ENCODE assay signal across 14 cellular contexts in the genomic region with DNA sequence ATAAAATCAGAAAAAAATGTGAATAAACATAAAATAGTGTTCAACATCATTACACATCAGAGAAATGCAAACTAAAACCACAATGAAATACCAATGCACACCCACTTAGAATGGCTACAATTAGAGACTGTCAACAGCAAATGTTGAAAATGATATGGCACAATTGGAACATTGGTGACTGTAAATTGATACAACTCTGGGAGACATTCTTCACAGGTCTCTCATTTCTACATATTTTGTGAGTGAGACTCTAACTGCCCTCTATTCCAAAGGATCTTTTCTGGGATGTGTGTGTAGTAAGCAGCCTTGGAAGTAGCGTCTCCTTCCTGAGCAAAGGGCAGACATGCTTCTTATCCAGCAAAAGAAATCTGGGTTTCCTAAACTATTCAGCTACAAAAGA.
DNase-seq lines count a peak whose midpoint lies in the region; ATAC-seq and TF ChIP-seq lines count a peak whose summit lies in the region.
"Had no signal": no experiment of that assay in that cellular context is flagged by ENCODE, and none has a peak within 500 bp of the region (broad histone marks: within the 10 kb centered on the region; RNA-seq: fewer than 3 reads in every experiment).

No MANE protein-coding gene starts in this region.

- H3K79me2 ChIP-seq in SK-N-SH (ENCODE audit: insufficient read depth) = no peaks in the 10 kb centered on the region

- H3K9ac ChIP-seq in SK-N-SH = no peak overlapping the region

- H3K9me2 ChIP-seq in SK-N-SH = no peaks in the 10 kb centered on the region

- H3K36me3 ChIP-seq in SK-N-SH (replicated peaks in 1 of 2; ENCODE audit: control insufficient read depth in 1 of 2, insufficient read depth in 2 of 2, low read length in 1 of 2) = no peaks in the 10 kb centered on the region

- no peaks in the 10 kb centered on the region; a peak in 1 of 4 replicates for H3K4me1 ChIP-seq in SK-N-SH (ENCODE audit: control insufficient read depth in 1 of 2, insufficient read depth in 2 of 2, low read depth in 1 of 2, low read length in 1 of 2)
- H3K4me1 ChIP-seq: Caco-2 had no signal

- POLR2A ChIA-PET in SK-N-SH (lab: Yijun Ruan, JAX) = no interaction called here

- TF ChIP-seq RAD21 in SK-N-SH (IDR thresholded peaks at IDR 0.05; ENCODE audit: low read length) = no peak

- no peak overlapping the region for H3K27ac ChIP-seq in SK-N-SH (ENCODE audit: low read depth in 2 of 2, low read length in 1 of 2)
- H3K27ac ChIP-seq: C4-2B had no signal

- ATAC-seq in HG02885 (IDR thresholded peaks at IDR 0.05; ENCODE audit: poor library complexity, unreplicated experiment) (no peak), HG03521 (IDR thresholded peaks at IDR 0.05; ENCODE audit: unreplicated experiment) (no peak)

- DNase-seq in EL (peak; percentile 42), SK-N-SH (no peak), dedifferentiated amniotic fluid mesenchymal stem cell (ENCODE audit: extremely low spot score) (peak; percentile 21), SIG-M5 (lab: John Stamatoyannopoulos, UW) (no peak)
- no peak for DNase-seq in stimulated activated CD4-positive, alpha-beta T cell treated with anti-CD3 and anti-CD28 coated beads, Interleukin-2, amount 100 ng/mL, for 48 hours
- DNase-seq: Caco-2, GDM1, NCI-H1436, NCI-H2081, NCI-H510A treated with DMSO at 0.1 percent for 48 hours, SHP77 had no signal

- CTCF ChIA-PET in SK-N-SH (lab: Yijun Ruan, JAX) = no interaction called here

- peaks cover 9% of the 10 kb centered on the region; the same call in 1 of the 2 replicates for H3K27me3 ChIP-seq in SK-N-SH (ENCODE audit: insufficient read depth)

- H3F3A ChIP-seq in SK-N-SH (replicated peaks; ENCODE audit: insufficient read depth) = no peaks in the 10 kb centered on the region

- no peak overlapping the region for H2AFZ ChIP-seq in SK-N-SH (ENCODE audit: low read depth)

- no peak overlapping the region for H3K4me3 ChIP-seq in SK-N-SH (ENCODE audit: low read depth in 2 of 2, low read length in 1 of 2)

- no peak overlapping the region for H3K4me2 ChIP-seq in SK-N-SH

- no peak for TF ChIP-seq CTCF in SK-N-SH (IDR thresholded peaks at IDR 0.05)

- 0% methylated on average over 1 of the region's 1 CpG for WGBS in SK-N-SH (ENCODE audit: low lambda C conversion rate)

- H3K9me3 ChIP-seq in SK-N-SH = no peaks in the 10 kb centered on the region
- H3K9me3 ChIP-seq: Caco-2 had no signal

- 0 out of 4 replicates have a peak, but pooled peaks of 1 of the 2 experiments have one; percentile 8 for TF ChIP-seq EP300 in SK-N-SH (IDR thresholded peaks at IDR 0.05; ENCODE audit: borderline replicate concordance in 1 of 2, low read depth in 1 of 2, low read length in 1 of 2)

- no peaks in the 10 kb centered on the region for H4K20me1 ChIP-seq in SK-N-SH (ENCODE audit: insufficient read depth)

TF ChIP-seq in SK-N-SH, 30 proteins besides CTCF, POLR2A, EP300 and RAD21:
- TF ChIP-seq TCF12 (IDR thresholded peaks at IDR 0.05) (no peak), FOSL2 (IDR thresholded peaks at IDR 0.05; ENCODE audit: borderline replicate concordance, low read depth) (0 out of 2 replicates have a peak, but pooled peaks have one; percentile 0)
TF ChIP-seq in SK-N-SH: peak in this region for 1.

Comparison
In these comparisons a context has a peak if more than half of its experiments do, and no peak if none do; other contexts are left out.
1. DNase-seq: peak in EL (single experiment) and dedifferentiated amniotic fluid mesenchymal stem cell (single experiment); none in SK-N-SH (single experiment), stimulated activated CD4-positive, alpha-beta T cell treated with anti-CD3 and anti-CD28 coated beads, Interleukin-2, amount 100 ng/mL, for 48 hours (0 of 2) and SIG-M5 (single experiment).